12 cellular contexts compared by ENCODE assay signal in the genomic region with DNA sequence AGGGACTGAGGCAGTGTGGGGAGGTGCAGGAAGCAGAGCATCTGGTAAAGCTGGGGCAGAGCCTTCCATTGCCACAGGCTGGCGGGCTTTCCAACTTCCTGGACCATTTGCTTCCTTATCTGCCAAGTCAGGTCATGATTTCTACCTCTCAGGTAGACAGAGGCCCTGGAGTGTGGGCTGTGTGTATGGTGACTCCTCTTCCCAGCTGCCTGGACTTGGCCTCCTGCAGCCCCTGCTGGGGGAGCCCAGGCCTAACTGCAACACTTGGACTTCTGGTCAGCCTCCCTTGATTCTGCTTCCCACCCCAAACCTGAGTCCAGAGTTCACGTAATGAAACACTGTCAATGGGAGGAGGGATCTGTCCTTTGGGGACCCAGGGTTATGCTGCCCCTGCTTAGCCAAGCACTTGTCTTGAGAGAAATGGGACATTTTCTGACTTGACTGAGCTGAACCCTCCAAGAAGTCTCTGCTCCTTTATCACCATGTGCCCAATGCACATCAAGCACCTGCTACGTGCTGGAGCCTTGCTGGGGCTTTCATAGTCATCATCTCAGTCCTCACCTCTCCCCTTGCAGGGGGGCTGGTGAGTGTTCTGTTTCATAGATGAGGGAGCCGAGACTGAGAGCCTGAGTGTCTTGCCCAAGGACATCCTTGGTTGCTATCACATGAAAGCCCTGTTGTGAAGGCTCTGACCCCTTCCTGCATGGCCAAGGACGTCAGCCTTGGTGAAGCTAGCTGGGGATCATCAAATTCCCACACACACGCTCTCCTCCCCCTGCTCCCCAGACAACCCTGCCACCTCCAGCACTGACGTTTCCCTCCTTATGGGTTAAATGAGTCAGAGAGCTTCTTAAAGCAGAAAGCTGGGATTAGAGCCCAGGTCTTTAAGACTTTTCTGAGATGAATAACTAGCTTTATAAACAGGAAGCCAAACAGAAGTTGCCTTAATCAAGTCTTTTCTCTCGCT. TPM values are rescaled to one million over a fixed set of nuclear protein-coding genes. Genes with fewer than 3 reads are reported as not detected.
DNase-seq lines count a peak whose midpoint lies in the region; TF ChIP-seq lines count a peak whose summit lies in the region.
"Had no signal": no experiment of that assay in that cellular context is flagged by ENCODE, and none has a peak within 500 bp of the region (broad histone marks: within the 10 kb centered on the region; RNA-seq: fewer than 3 reads in every experiment).

No MANE protein-coding gene starts in this region.

- H3K27me3 ChIP-seq in SJCRH30 (no peaks in the 10 kb centered on the region), mesendoderm (ENCODE audit: insufficient read depth, low read length, poor library complexity) (peaks cover 12% of the 10 kb centered on the region)

- H3K4ac ChIP-seq in mesendoderm (ENCODE audit: low read depth, low read length): no peak overlapping the region

- H3K79me2 ChIP-seq in mesendoderm (ENCODE audit: control insufficient read depth, insufficient read depth, low read length): no peaks in the 10 kb centered on the region

- H3K4me1 ChIP-seq in SJCRH30: no peaks in the 10 kb centered on the region
- no peaks in the 10 kb centered on the region for H3K4me1 ChIP-seq in mesendoderm (ENCODE audit: control insufficient read depth, low read depth, low read length)

- no peak for TF ChIP-seq CTCF in epithelial cell of esophagus (IDR thresholded peaks at IDR 0.05; ENCODE audit: insufficient read depth, low read depth, low read length, missing control alignments)

- no peak overlapping the region for H3K9ac ChIP-seq in mesendoderm (ENCODE audit: low read length)

- H2BK15ac ChIP-seq in mesendoderm (replicated peaks; ENCODE audit: low read depth): no peak overlapping the region

- no peak overlapping the region for H3K56ac ChIP-seq in mesendoderm (ENCODE audit: low read length)

- no peaks in the 10 kb centered on the region for H3K79me1 ChIP-seq in mesendoderm (ENCODE audit: low read length)

- H3K4me2 ChIP-seq in mesendoderm (ENCODE audit: low read length): no peak overlapping the region

- H2AK5ac ChIP-seq in mesendoderm (ENCODE audit: low read length): no peak overlapping the region

- H3K9me3 ChIP-seq in SJCRH30 (replicated peaks): no peaks in the 10 kb centered on the region
- H3K9me3 ChIP-seq: thyroid gland had no signal

- no peak overlapping the region for H3K27ac ChIP-seq in SJCRH30
- H3K27ac ChIP-seq in mesendoderm (ENCODE audit: low read depth, low read length): no peak overlapping the region
- H3K27ac ChIP-seq: cardiac muscle cell, thyroid gland had no signal

- no peak overlapping the region for H3K23ac ChIP-seq in mesendoderm (ENCODE audit: low read length)

- no peak overlapping the region for H2BK5ac ChIP-seq in mesendoderm (ENCODE audit: low read length)

- H4K5ac ChIP-seq in mesendoderm (ENCODE audit: low read length): no peak overlapping the region

- H3K36me3 ChIP-seq in SJCRH30: no peaks in the 10 kb centered on the region
- no peaks in the 10 kb centered on the region for H3K36me3 ChIP-seq in mesendoderm (ENCODE audit: control insufficient read depth, insufficient read depth, low read length)
- H3K36me3 ChIP-seq: cardiac muscle cell, thyroid gland had no signal

- no CpG with 5 or more reads among the region's 8 CpGs for WGBS in mesendoderm (ENCODE audit: extremely low coverage, insufficient coverage, low lambda C conversion rate)

- DNase-seq in ELR (ENCODE audit: low read depth) (peak; percentile 79), NCI-H226 (peak; percentile 63), epithelial cell of esophagus (ENCODE audit: low read depth) (peak; percentile 9), skeletal muscle cell (ENCODE audit: low read depth) (peak; percentile 75), SJCRH30 (no peak), mesendoderm (no peak)
- DNase-seq in central memory CD4-positive, alpha-beta T cell: no peak
- DNase-seq: activated CD4-positive, alpha-beta T cell treated with anti-CD3 and anti-CD28 coated beads, Interleukin-2, amount 10 ng/mL, durations not matched to agents 24 days and 14 days; DND-41; thyroid gland had no signal

- no peak overlapping the region for H2BK120ac ChIP-seq in mesendoderm (ENCODE audit: low read depth, low read length)

- no peak overlapping the region for H3K18ac ChIP-seq in mesendoderm (ENCODE audit: low read length)

- no peak overlapping the region for H4K8ac ChIP-seq in mesendoderm (ENCODE audit: low read depth, low read length)

- H3K4me3 ChIP-seq in epithelial cell of esophagus (ENCODE audit: low read length): no peak overlapping the region
- H3K4me3 ChIP-seq in skeletal muscle cell (ENCODE audit: low read depth, low read length): no peak overlapping the region
- no peak overlapping the region for H3K4me3 ChIP-seq in SJCRH30
- no peak overlapping the region for H3K4me3 ChIP-seq in mesendoderm (ENCODE audit: low read length)
- H3K4me3 ChIP-seq: cardiac muscle cell, thyroid gland had no signal

RNA-seq across cellular contexts. Expression of gene CLEC2L, which starts 3.4 kb away (rescaled TPM):
- not detected in 2 replicates for total RNA-seq in SJCRH30 (2014; rRNA removed; shearing (Covaris generic))
- polyA plus RNA-seq in mesendoderm (2013, experiment 1 of 2): 0.03 TPM
- polyA plus RNA-seq in mesendoderm (2013, experiment 2 of 2): 0.06 TPM
- total RNA-seq: activated CD4-positive, alpha-beta T cell treated with anti-CD3 and anti-CD28 coated beads, Interleukin-2, amount 10 ng/mL, durations not matched to agents 24 days and 14 days; mesenteric fat pad; thyroid gland had no signal

RNA-seq across cellular contexts. Expression of gene KLRG2, which starts 43.4 kb away (rescaled TPM):
- total RNA-seq in SJCRH30 (2014; rRNA removed; shearing (Covaris generic)): 0.06 TPM in 1 of 2 replicates, not detected in the other
- polyA plus RNA-seq in mesendoderm (2013, experiment 1 of 2): 5.4 TPM
- polyA plus RNA-seq in mesendoderm (2013, experiment 2 of 2): 5.8 TPM
- total RNA-seq: cardiac muscle cell, mesenteric fat pad had no signal
- polyA plus RNA-seq: cardiac muscle cell had no signal

Comparison
In these comparisons a context has a peak if more than half of its experiments do, and no peak if none do; other contexts are left out.
1. DNase-seq: peak in ELR (single experiment), NCI-H226 (single experiment), epithelial cell of esophagus (single experiment) and skeletal muscle cell (single experiment); none in central memory CD4-positive, alpha-beta T cell (single experiment), SJCRH30 (0 of 2) and mesendoderm (single experiment).